Comparison of ENCODE assay signal across 21 cellular contexts in the genomic region with DNA sequence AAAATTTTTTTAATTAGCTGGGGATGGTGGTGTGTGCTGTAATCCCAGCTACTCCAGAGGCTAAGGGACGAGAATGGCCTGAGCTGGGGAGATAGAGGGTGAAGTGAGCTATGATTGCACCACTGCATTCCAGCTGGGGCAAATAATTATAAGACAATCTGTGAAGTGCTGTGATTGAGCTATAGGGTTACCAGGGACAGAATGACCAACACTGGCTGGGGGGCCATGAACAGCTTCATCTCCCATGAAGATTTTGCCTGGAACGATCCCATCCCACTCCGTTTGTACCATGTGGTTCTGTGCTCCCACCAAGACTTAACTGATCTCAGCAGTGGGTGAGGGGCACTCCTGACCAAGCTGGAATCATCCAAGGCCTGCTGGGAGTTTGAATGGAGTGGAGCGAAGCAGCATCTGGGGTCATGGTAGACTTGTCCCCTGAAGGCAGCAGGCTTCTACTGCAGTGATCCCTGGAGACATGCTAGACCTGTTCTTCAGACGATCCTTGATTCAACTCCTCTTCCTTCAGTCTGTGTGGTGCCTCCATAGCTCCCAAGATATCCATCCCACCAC. TPM values are rescaled to one million over a fixed set of nuclear protein-coding genes. Genes with fewer than 3 reads are reported as not detected.
DNase-seq lines count a peak whose midpoint lies in the region; ATAC-seq and TF ChIP-seq lines count a peak whose summit lies in the region.
"Had no signal": no experiment of that assay in that cellular context is flagged by ENCODE, and none has a peak within 500 bp of the region (broad histone marks: within the 10 kb centered on the region; RNA-seq: fewer than 3 reads in every experiment).

No MANE protein-coding gene starts in this region.

- H3K27ac ChIP-seq in WERI-Rb-1 (peak overlapping the region; percentile 51), upper lobe of right lung (no peak overlapping the region)
- H3K27ac ChIP-seq: C4-2B, Peyer's patch, SJSA1 had no signal

- no peak for ATAC-seq in upper lobe of right lung

- H3K4me3 ChIP-seq in WERI-Rb-1 (ENCODE audit: low read depth, low read length) = peak overlapping the region; percentile 21
- no peak overlapping the region for H3K4me3 ChIP-seq in upper lobe of right lung
- H3K4me3 ChIP-seq: Peyer's patch, SJSA1 had no signal

- TF ChIP-seq CTCF in WERI-Rb-1 (IDR thresholded peaks at IDR 0.05; ENCODE audit: low read depth, low read length) = no peak
- no peak for TF ChIP-seq CTCF in upper lobe of right lung (IDR thresholded peaks at IDR 0.05)

- H3K27me3 ChIP-seq in WERI-Rb-1 (ENCODE audit: insufficient read depth, low read depth, severe bottlenecking) (no peaks in the 10 kb centered on the region), upper lobe of right lung (no peaks in the 10 kb centered on the region)
- H3K27me3 ChIP-seq: Peyer's patch, SJSA1 had no signal

- no peaks in the 10 kb centered on the region for H3K4me1 ChIP-seq in upper lobe of right lung
- H3K4me1 ChIP-seq: Peyer's patch, SJSA1 had no signal

- intact Hi-C loops in upper lobe of right lung (cut with DNase I) = no loop called here

- H3K9me3 ChIP-seq in WERI-Rb-1 (ENCODE audit: severe bottlenecking) = no peaks in the 10 kb centered on the region
- H3K9me3 ChIP-seq in upper lobe of right lung = no peaks in the 10 kb centered on the region
- H3K9me3 ChIP-seq: Peyer's patch, SJSA1 had no signal

- DNase-seq in NCI-H2227 (lab: John Stamatoyannopoulos, UW; ENCODE audit: unreplicated experiment) (peak; percentile 35), NCI-H2227 treated with DMSO at 0.1 percent for 48 hours (lab: John Stamatoyannopoulos, UW) (no peak), WERI-Rb-1 (no peak), left kidney (ENCODE audit: low read depth, low spot score) (peak; percentile 50), upper lobe of right lung (peak; percentile 2), SHP77 (lab: John Stamatoyannopoulos, UW) (no peak), SIG-M5 treated with dmso at 0.1 percent for 504 hours (lab: John Stamatoyannopoulos, UW; ENCODE audit: unreplicated experiment) (no peak)
- DNase-seq in activated naive CD4-positive, alpha-beta T cell (lab: John Stamatoyannopoulos, UW) = no peak
- DNase-seq: 8988T; DMS53; GF-D8; MM.1S; NCI-H1048; NCI-H1417 treated with DMSO at 0.1 percent for 48 hours; NCI-H226; NCI-H510A treated with DMSO at 0.1 percent for 48 hours; NCI-H774; NK-92 treated with Interleukin-12 subunit alpha and Interleukin-12 subunit beta, amount 100 ng/mL, for 24 hours; Peyer's patch had no signal

- H3K36me3 ChIP-seq in WERI-Rb-1 (no peaks in the 10 kb centered on the region), upper lobe of right lung (no peaks in the 10 kb centered on the region)
- H3K36me3 ChIP-seq: Peyer's patch, SJSA1 had no signal

RNA-seq across cellular contexts. Expression of a gene that starts 53.6 kb away (rescaled TPM):
- 21.7 TPM for total RNA-seq in upper lobe of right lung

Comparison
In these comparisons a context has a peak if more than half of its experiments do, and no peak if none do; other contexts are left out.
1. DNase-seq: peak in NCI-H2227 (single experiment), left kidney (single experiment) and upper lobe of right lung (single experiment); none in NCI-H2227 treated with DMSO at 0.1 percent for 48 hours (single experiment), WERI-Rb-1 (single experiment), SHP77 (0 of 2), SIG-M5 treated with dmso at 0.1 percent for 504 hours (single experiment) and activated naive CD4-positive, alpha-beta T cell (0 of 4).